Comparison of ENCODE assay signal across 19 cellular contexts in genomic region chr3:122362026-122362425, GRCh38. TPM values are rescaled to one million over a fixed set of nuclear protein-coding genes. Genes with fewer than 3 reads are reported as not detected.
DNase-seq lines count a peak whose midpoint lies in the region; ATAC-seq and TF ChIP-seq lines count a peak whose summit lies in the region.
"Had no signal": no experiment of that assay in that cellular context is flagged by ENCODE, and none has a peak within 500 bp of the region (broad histone marks: within the 10 kb centered on the region; RNA-seq: fewer than 3 reads in every experiment).

No MANE protein-coding gene starts in this region.

- 36% methylated on average over 2 of the region's 2 CpGs for WGBS in prostate gland

- H3K4me1 ChIP-seq in colonic mucosa (no peaks in the 10 kb centered on the region), mucosa of descending colon (ENCODE audit: low read depth) (peaks cover 22% of the 10 kb centered on the region), prostate gland (replicated peaks) (no peaks in the 10 kb centered on the region)

- H3K9me3 Mint-ChIP-seq in activated T-cell treated with anti-CD3 and anti-CD28 coated beads, Interleukin-2, amount 50 U/mL, for 24 hours, result no peaks in the 10 kb centered on the region
- H3K9me3 Mint-ChIP-seq in activated T-helper 2 cell treated with anti-CD3 and anti-CD28 coated beads, Interferon-gamma antibody, Interleukin-2, Interleukin-4, amounts not matched to agents 10 μg/mL and 5 μg/mL and 100 μg/mL, durations not matched to agents 14 hours and 24 hours and 36 hours, result no peaks in the 10 kb centered on the region
- H3K9me3 Mint-ChIP-seq: CD4-positive, alpha-beta T cell; GM23338 had no signal

- peak; percentile 63 for ATAC-seq in mucosa of descending colon
- no peak for ATAC-seq in HG02852 (IDR thresholded peaks at IDR 0.05; ENCODE audit: unreplicated experiment)
- ATAC-seq: A549, GM23338, K562 had no signal

- H3K4me3 ChIP-seq in colonic mucosa (no peak overlapping the region), mucosa of descending colon (no peak overlapping the region), prostate gland (no peak overlapping the region)
- H3K4me3 ChIP-seq: A549, GM23338, K562 had no signal

- H3K4me3 Mint-ChIP-seq in activated T-cell treated with anti-CD3 and anti-CD28 coated beads, Interleukin-2, amount 50 U/mL, for 24 hours, result no peak overlapping the region
- H3K4me3 Mint-ChIP-seq in activated T-helper 2 cell treated with anti-CD3 and anti-CD28 coated beads, Interferon-gamma antibody, Interleukin-2, Interleukin-4, amounts not matched to agents 10 μg/mL and 5 μg/mL and 100 μg/mL, durations not matched to agents 14 hours and 24 hours and 36 hours (ENCODE audit: low read depth), result no peak overlapping the region
- H3K4me3 Mint-ChIP-seq: CD4-positive, alpha-beta T cell; GM23338 had no signal

- peak overlapping the region; percentile 81 for H3K27ac ChIP-seq in colonic mucosa
- peak overlapping the region; percentile 30 to 50 for H3K27ac ChIP-seq in prostate gland
- H3K27ac ChIP-seq: A549, C4-2B had no signal

- DNase-seq in colonic mucosa (no peak), mucosa of descending colon (no peak), prostate gland (ENCODE audit: low spot score) (no peak), GM13977 (ENCODE audit: low spot score) (no peak)
- DNase-seq in activated T-cell treated with anti-CD3 and anti-CD28 coated beads, Interleukin-2, amount 50 U/mL, for 24 hours, result no peak
- DNase-seq in activated T-helper 2 cell treated with anti-CD3 and anti-CD28 coated beads, Interferon-gamma antibody, Interleukin-2, Interleukin-4, amounts not matched to agents 10 μg/mL and 5 μg/mL and 100 μg/mL, durations not matched to agents 14 hours and 24 hours and 36 hours (ENCODE audit: low spot score), result no peak
- DNase-seq: AML-193; CD4-positive, alpha-beta T cell; DMS153; DMS79; GDM1; HCEC 1CT; IMR-90 had no signal

- in situ Hi-C loops in GM13977 (cut with MboI; ENCODE audit: low pct_unique_long_range_greater_than_20kb, low sequenced_read_pairs, unreplicated experiment), result no loop called here

- TF ChIP-seq POLR2A in prostate gland (IDR thresholded peaks at IDR 0.05), result no peak

- no peak for TF ChIP-seq CTCF in colonic mucosa (IDR thresholded peaks at IDR 0.05)
- no peak for TF ChIP-seq CTCF in mucosa of descending colon (IDR thresholded peaks at IDR 0.05)
- TF ChIP-seq CTCF in prostate gland (IDR thresholded peaks at IDR 0.05), result no peak
- TF ChIP-seq CTCF in GM13977 (IDR thresholded peaks at IDR 0.05; ENCODE audit: extremely low read depth, insufficient read depth, missing control alignments), result no peak

- peaks cover 86% of the 10 kb centered on the region for H3K36me3 Mint-ChIP-seq in activated T-cell treated with anti-CD3 and anti-CD28 coated beads, Interleukin-2, amount 50 U/mL, for 24 hours (ENCODE audit: low read depth)
- peaks cover 72% of the 10 kb centered on the region for H3K36me3 Mint-ChIP-seq in activated T-helper 2 cell treated with anti-CD3 and anti-CD28 coated beads, Interferon-gamma antibody, Interleukin-2, Interleukin-4, amounts not matched to agents 10 μg/mL and 5 μg/mL and 100 μg/mL, durations not matched to agents 14 hours and 24 hours and 36 hours (ENCODE audit: low read depth)

- peaks cover 23% of the 10 kb centered on the region for H3K4me1 Mint-ChIP-seq in activated T-cell treated with anti-CD3 and anti-CD28 coated beads, Interleukin-2, amount 50 U/mL, for 24 hours (ENCODE audit: low read depth)
- H3K4me1 Mint-ChIP-seq in activated T-helper 2 cell treated with anti-CD3 and anti-CD28 coated beads, Interferon-gamma antibody, Interleukin-2, Interleukin-4, amounts not matched to agents 10 μg/mL and 5 μg/mL and 100 μg/mL, durations not matched to agents 14 hours and 24 hours and 36 hours (ENCODE audit: low read depth), result peaks cover 34% of the 10 kb centered on the region

- intact Hi-C loops in colonic mucosa (cut with DNase I) (no loop called here), mucosa of descending colon (cut with DNase I, micrococcal nuclease) (no loop called here), prostate gland (cut with DNase I) (no loop called here)
- intact Hi-C loops in activated T-helper 2 cell treated with anti-CD3 and anti-CD28 coated beads, Interferon-gamma antibody, Interleukin-2, Interleukin-4, amounts not matched to agents 10 μg/mL and 5 μg/mL and 100 μg/mL, durations not matched to agents 14 hours and 24 hours and 36 hours (cut with micrococcal nuclease), result loop anchor here (10.0 kb wide), 1 partner anchor 347 kb away; no protein-coding TSS in a partner anchor

- H3K9me3 ChIP-seq in colonic mucosa (no peaks in the 10 kb centered on the region), mucosa of descending colon (no peaks in the 10 kb centered on the region), prostate gland (no peaks in the 10 kb centered on the region)
- H3K9me3 ChIP-seq: A549 had no signal

- H3K27ac Mint-ChIP-seq in activated T-cell treated with anti-CD3 and anti-CD28 coated beads, Interleukin-2, amount 50 U/mL, for 24 hours, result no peak overlapping the region
- H3K27ac Mint-ChIP-seq in activated T-helper 2 cell treated with anti-CD3 and anti-CD28 coated beads, Interferon-gamma antibody, Interleukin-2, Interleukin-4, amounts not matched to agents 10 μg/mL and 5 μg/mL and 100 μg/mL, durations not matched to agents 14 hours and 24 hours and 36 hours, result no peak overlapping the region
- H3K27ac Mint-ChIP-seq: CD4-positive, alpha-beta T cell; GM23338 had no signal

- no peaks in the 10 kb centered on the region for H3K36me3 ChIP-seq in colonic mucosa
- peaks cover 5% of the 10 kb centered on the region for H3K36me3 ChIP-seq in mucosa of descending colon (ENCODE audit: low read depth)
- no peaks in the 10 kb centered on the region for H3K36me3 ChIP-seq in prostate gland

- H3K27me3 ChIP-seq in colonic mucosa (no peaks in the 10 kb centered on the region), prostate gland (replicated peaks; ENCODE audit: insufficient read depth) (no peaks in the 10 kb centered on the region)

- no peaks in the 10 kb centered on the region for H3K27me3 Mint-ChIP-seq in activated T-cell treated with anti-CD3 and anti-CD28 coated beads, Interleukin-2, amount 50 U/mL, for 24 hours
- H3K27me3 Mint-ChIP-seq in activated T-helper 2 cell treated with anti-CD3 and anti-CD28 coated beads, Interferon-gamma antibody, Interleukin-2, Interleukin-4, amounts not matched to agents 10 μg/mL and 5 μg/mL and 100 μg/mL, durations not matched to agents 14 hours and 24 hours and 36 hours (ENCODE audit: low read depth), result no peaks in the 10 kb centered on the region
- H3K27me3 Mint-ChIP-seq: CD4-positive, alpha-beta T cell had no signal

- H3K9ac ChIP-seq in colonic mucosa (ENCODE audit: low read depth in 2 of 2, low read length in 2 of 2), result no peak overlapping the region

RNA-seq across cellular contexts. Expression of gene MIX23, which starts 21.0 kb away (rescaled TPM):
- 10 to 100 TPM; 44.5 to 66.6 TPM for total RNA-seq in colonic mucosa
- 10 to 100 TPM; 27.5 to 37.7 (median 33.2) TPM for total RNA-seq in mucosa of descending colon
- total RNA-seq in prostate gland, result 10 to 100 TPM; 13.8 to 16.8 TPM
- 105 and 110 TPM in 2 replicates for total RNA-seq in activated T-helper 2 cell treated with anti-CD3 and anti-CD28 coated beads, Interferon-gamma antibody, Interleukin-2, Interleukin-4, amounts not matched to agents 10 μg/mL and 5 μg/mL and 100 μg/mL, durations not matched to agents 14 hours and 24 hours and 36 hours

RNA-seq across cellular contexts. Expression of gene FAM162A, which starts 22.0 kb away (rescaled TPM):
- total RNA-seq in colonic mucosa, result 100 to 1,000 TPM; 167 to 310 TPM
- total RNA-seq in mucosa of descending colon, result 100 to 1,000 TPM; 111 to 206 (median 152) TPM
- 10 to 100 TPM; 12.9 to 87.9 TPM for total RNA-seq in prostate gland
- total RNA-seq in activated T-helper 2 cell treated with anti-CD3 and anti-CD28 coated beads, Interferon-gamma antibody, Interleukin-2, Interleukin-4, amounts not matched to agents 10 μg/mL and 5 μg/mL and 100 μg/mL, durations not matched to agents 14 hours and 24 hours and 36 hours, result 82.2 and 85.8 TPM in 2 replicates

RNA-seq across cellular contexts. Expression of gene CSTA, which starts 37.0 kb away (rescaled TPM):
- total RNA-seq in colonic mucosa, result 1 to 10 TPM in 1 of 2 donors, not detected in 1; 1.2 TPM
- total RNA-seq in mucosa of descending colon, result 1 to 10 TPM in 2 of 3 donors, under 1 TPM in 1; 0.96 to 1.8 (median 1.5) TPM
- 10 to 100 TPM; 14.5 to 25.7 TPM for total RNA-seq in prostate gland
- total RNA-seq in activated T-helper 2 cell treated with anti-CD3 and anti-CD28 coated beads, Interferon-gamma antibody, Interleukin-2, Interleukin-4, amounts not matched to agents 10 μg/mL and 5 μg/mL and 100 μg/mL, durations not matched to agents 14 hours and 24 hours and 36 hours, result not detected in 2 replicates
- total RNA-seq: Daoy, GM23338, IMR-90 had no signal

RNA-seq across cellular contexts. Expression of gene WDR5B, which starts 53.8 kb away (rescaled TPM):
- total RNA-seq in colonic mucosa (1 to 10 TPM; 1.9 to 3.6 TPM), mucosa of descending colon (1 to 10 TPM; 2.3 to 3.4 (median 3.2) TPM), prostate gland (1 to 10 TPM; 4.5 to 6.5 TPM)
- total RNA-seq in activated T-helper 2 cell treated with anti-CD3 and anti-CD28 coated beads, Interferon-gamma antibody, Interleukin-2, Interleukin-4, amounts not matched to agents 10 μg/mL and 5 μg/mL and 100 μg/mL, durations not matched to agents 14 hours and 24 hours and 36 hours, result 4.9 and 5.5 TPM in 2 replicates

Comparison
In these comparisons a context has a peak if more than half of its experiments do, and no peak if none do; other contexts are left out.
1. RNA of gene CSTA, which starts 37.0 kb away (total RNA-seq): 14.5 to 25.7 TPM in prostate gland; 0.96 to 1.8 TPM in mucosa of descending colon, 1.2 TPM in colonic mucosa and not detected in activated T-helper 2 cell treated with anti-CD3 and anti-CD28 coated beads, Interferon-gamma antibody, Interleukin-2, Interleukin-4, amounts not matched to agents 10 μg/mL and 5 μg/mL and 100 μg/mL, durations not matched to agents 14 hours and 24 hours and 36 hours; every median in the first group is over 4 times any median in the second.